1 cellular context compared by ENCODE assay signal in the genomic region with DNA sequence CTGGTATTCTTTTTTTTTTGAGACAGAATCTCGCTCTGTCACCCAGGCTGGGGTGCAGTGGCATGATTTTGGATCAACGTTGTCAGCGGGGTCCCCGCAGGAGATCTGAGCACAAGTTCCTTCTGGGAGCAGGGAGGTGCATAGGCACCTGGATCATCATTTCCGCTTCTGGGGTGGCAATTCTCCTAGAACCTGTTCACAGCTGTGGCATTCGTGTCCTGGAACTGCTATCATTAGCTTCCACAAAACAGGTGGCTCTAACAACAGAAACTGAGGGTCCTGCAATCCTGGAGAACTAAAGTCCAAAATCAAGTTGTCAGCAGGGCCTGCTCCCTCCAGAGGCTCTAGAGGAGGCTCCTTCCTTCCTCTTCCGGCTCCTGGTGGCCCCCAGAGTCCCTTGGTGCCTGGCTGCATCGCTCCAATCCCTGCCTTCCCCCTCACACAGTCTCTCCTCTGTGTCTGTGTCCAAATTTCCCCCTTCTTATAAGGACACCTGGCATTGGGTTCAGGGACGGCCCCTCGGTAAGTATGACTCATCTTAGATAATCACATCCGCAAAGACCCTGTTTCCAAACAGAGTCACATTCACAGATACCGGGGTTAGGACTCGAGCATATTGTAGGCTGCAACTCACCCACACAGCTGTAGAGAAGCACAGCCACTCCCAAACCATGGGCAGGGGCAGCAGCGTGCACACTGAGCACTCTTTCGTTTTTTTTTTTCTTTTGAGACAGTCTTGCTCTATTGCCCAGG.
TF ChIP-seq lines count a peak whose summit lies in the region.

No MANE protein-coding gene starts in this region.

TF ChIP-seq in HepG2, 621 proteins besides CTCF, POLR2A, EP300 and RAD21 (continued from another document and continues in another):
- no peak for TF ChIP-seq PITX1 (CRISPR knock-in tag; IDR thresholded peaks at IDR 0.05)
- TF ChIP-seq USF2 (IDR thresholded peaks at IDR 0.05; ENCODE audit: low read depth, low read length): no peak
- no peak for TF ChIP-seq USF2 (CRISPR knock-in tag; IDR thresholded peaks at IDR 0.05; ENCODE audit: borderline replicate concordance)
- TF ChIP-seq ZNF510 (CRISPR knock-in tag; IDR thresholded peaks at IDR 0.05; ENCODE audit: low read depth): 0 out of 2 replicates have a peak, but pooled peaks have one; percentile 49
- TF ChIP-seq NPAS2 (CRISPR knock-in tag; IDR thresholded peaks at IDR 0.05; ENCODE audit: borderline replicate concordance): no peak
- TF ChIP-seq ZNF7 (CRISPR knock-in tag; IDR thresholded peaks at IDR 0.05): no peak
- no peak for TF ChIP-seq ZNF333 (CRISPR knock-in tag; IDR thresholded peaks at IDR 0.05; ENCODE audit: borderline replicate concordance)
- TF ChIP-seq SALL2 (CRISPR knock-in tag; IDR thresholded peaks at IDR 0.05): no peak
- no peak for TF ChIP-seq ZNF883 (CRISPR knock-in tag; IDR thresholded peaks at IDR 0.05; ENCODE audit: not compliant biosample characterization)
- no peak for TF ChIP-seq ZNF430 (CRISPR knock-in tag; IDR thresholded peaks at IDR 0.05)
- TF ChIP-seq GATAD1 (CRISPR knock-in tag; IDR thresholded peaks at IDR 0.05): no peak
- TF ChIP-seq ZNF235 (CRISPR knock-in tag; IDR thresholded peaks at IDR 0.05; ENCODE audit: borderline replicate concordance): no peak
- TF ChIP-seq ZNF674 (CRISPR knock-in tag; IDR thresholded peaks at IDR 0.05; ENCODE audit: low read depth): no peak
- TF ChIP-seq ONECUT2 (CRISPR knock-in tag; IDR thresholded peaks at IDR 0.05): no peak
- no peak for TF ChIP-seq ETV6 (CRISPR knock-in tag; conservative IDR thresholded peaks at IDR 0.05)
- no peak for TF ChIP-seq SNAPC2 (CRISPR knock-in tag; IDR thresholded peaks at IDR 0.05)
- TF ChIP-seq, protein P1, sequence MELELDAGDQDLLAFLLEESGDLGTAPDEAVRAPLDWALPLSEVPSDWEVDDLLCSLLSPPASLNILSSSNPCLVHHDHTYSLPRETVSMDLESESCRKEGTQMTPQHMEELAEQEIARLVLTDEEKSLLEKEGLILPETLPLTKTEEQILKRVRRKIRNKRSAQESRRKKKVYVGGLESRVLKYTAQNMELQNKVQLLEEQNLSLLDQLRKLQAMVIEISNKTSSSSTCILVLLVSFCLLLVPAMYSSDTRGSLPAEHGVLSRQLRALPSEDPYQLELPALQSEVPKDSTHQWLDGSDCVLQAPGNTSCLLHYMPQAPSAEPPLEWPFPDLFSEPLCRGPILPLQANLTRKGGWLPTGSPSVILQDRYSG (CRISPR knock-in tag; IDR thresholded peaks at IDR 0.05): no peak
- TF ChIP-seq ZNF260 (CRISPR knock-in tag; IDR thresholded peaks at IDR 0.05; ENCODE audit: borderline replicate concordance, low read depth): no peak
- no peak for TF ChIP-seq KLF11 (CRISPR knock-in tag; IDR thresholded peaks at IDR 0.05)
- no peak for TF ChIP-seq GFI1 (CRISPR knock-in tag; IDR thresholded peaks at IDR 0.05; ENCODE audit: borderline replicate concordance)
- no peak for TF ChIP-seq TFDP2 (CRISPR knock-in tag; IDR thresholded peaks at IDR 0.05)
- TF ChIP-seq ZBTB40 (IDR thresholded peaks at IDR 0.05): no peak
- no peak for TF ChIP-seq ZBTB40 (CRISPR knock-in tag; IDR thresholded peaks at IDR 0.05)
- no peak for TF ChIP-seq SMARCC2 (IDR thresholded peaks at IDR 0.05)
- no peak for TF ChIP-seq ARID3A (IDR thresholded peaks at IDR 0.05; ENCODE audit: low read depth, low read length)
- no peak for TF ChIP-seq CBX5 (CRISPR knock-in tag; IDR thresholded peaks at IDR 0.05; ENCODE audit: borderline replicate concordance)
- no peak for TF ChIP-seq SAFB2 (CRISPR knock-in tag; IDR thresholded peaks at IDR 0.05; ENCODE audit: borderline replicate concordance, low read depth)
- no peak for TF ChIP-seq SP140L (CRISPR knock-in tag; IDR thresholded peaks at IDR 0.05; ENCODE audit: borderline replicate concordance)
- TF ChIP-seq HHEX (CRISPR knock-in tag; IDR thresholded peaks at IDR 0.05): no peak
- TF ChIP-seq ZNF136 (CRISPR knock-in tag; IDR thresholded peaks at IDR 0.05; ENCODE audit: low read depth): no peak
- peak; percentile 30; the same call in 1 of the 2 replicates for TF ChIP-seq HDAC2 (CRISPR knock-in tag; IDR thresholded peaks at IDR 0.05)
- TF ChIP-seq TAF15 (IDR thresholded peaks at IDR 0.05; ENCODE audit: low read depth, low read length, poor library complexity, severe bottlenecking): no peak
- TF ChIP-seq, protein P2, sequence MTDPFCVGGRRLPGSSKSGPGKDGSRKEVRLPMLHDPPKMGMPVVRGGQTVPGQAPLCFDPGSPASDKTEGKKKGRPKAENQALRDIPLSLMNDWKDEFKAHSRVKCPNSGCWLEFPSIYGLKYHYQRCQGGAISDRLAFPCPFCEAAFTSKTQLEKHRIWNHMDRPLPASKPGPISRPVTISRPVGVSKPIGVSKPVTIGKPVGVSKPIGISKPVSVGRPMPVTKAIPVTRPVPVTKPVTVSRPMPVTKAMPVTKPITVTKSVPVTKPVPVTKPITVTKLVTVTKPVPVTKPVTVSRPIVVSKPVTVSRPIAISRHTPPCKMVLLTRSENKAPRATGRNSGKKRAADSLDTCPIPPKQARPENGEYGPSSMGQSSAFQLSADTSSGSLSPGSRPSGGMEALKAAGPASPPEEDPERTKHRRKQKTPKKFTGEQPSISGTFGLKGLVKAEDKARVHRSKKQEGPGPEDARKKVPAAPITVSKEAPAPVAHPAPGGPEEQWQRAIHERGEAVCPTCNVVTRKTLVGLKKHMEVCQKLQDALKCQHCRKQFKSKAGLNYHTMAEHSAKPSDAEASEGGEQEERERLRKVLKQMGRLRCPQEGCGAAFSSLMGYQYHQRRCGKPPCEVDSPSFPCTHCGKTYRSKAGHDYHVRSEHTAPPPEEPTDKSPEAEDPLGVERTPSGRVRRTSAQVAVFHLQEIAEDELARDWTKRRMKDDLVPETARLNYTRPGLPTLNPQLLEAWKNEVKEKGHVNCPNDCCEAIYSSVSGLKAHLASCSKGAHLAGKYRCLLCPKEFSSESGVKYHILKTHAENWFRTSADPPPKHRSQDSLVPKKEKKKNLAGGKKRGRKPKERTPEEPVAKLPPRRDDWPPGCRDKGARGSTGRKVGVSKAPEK (CRISPR knock-in tag; IDR thresholded peaks at IDR 0.05; ENCODE audit: borderline replicate concordance): peak; percentile 4; the same call in 1 of the 2 replicates
- no peak for TF ChIP-seq ZNF326 (CRISPR knock-in tag; IDR thresholded peaks at IDR 0.05; ENCODE audit: borderline replicate concordance)
- no peak for TF ChIP-seq RELA (CRISPR knock-in tag; IDR thresholded peaks at IDR 0.05)
- peak; percentile 58; the same call in 1 of the 2 replicates for TF ChIP-seq ZNF12 (CRISPR knock-in tag; IDR thresholded peaks at IDR 0.05)
- no peak for TF ChIP-seq ZNF720 (CRISPR knock-in tag; IDR thresholded peaks at IDR 0.05)
- no peak for TF ChIP-seq ZNF562 (CRISPR knock-in tag; IDR thresholded peaks at IDR 0.05; ENCODE audit: borderline replicate concordance)
- peak; percentile 14; the same call in 1 of the 2 replicates for TF ChIP-seq IRF2 (CRISPR knock-in tag; IDR thresholded peaks at IDR 0.05)
- TF ChIP-seq EHMT2 (IDR thresholded peaks at IDR 0.05; ENCODE audit: borderline replicate concordance, low read depth, low read length): no peak
- TF ChIP-seq EED (CRISPR knock-in tag; IDR thresholded peaks at IDR 0.05): no peak
- peak; percentile 81 for TF ChIP-seq ETV5 (CRISPR knock-in tag; IDR thresholded peaks at IDR 0.05; ENCODE audit: borderline replicate concordance)
- no peak for TF ChIP-seq ZNF644 (CRISPR knock-in tag; IDR thresholded peaks at IDR 0.05; ENCODE audit: low read depth)
- no peak for TF ChIP-seq ZNF264 (CRISPR knock-in tag; IDR thresholded peaks at IDR 0.05)
